In genomic region chr21:37407719-37408455, GRCh38 we compare ENCODE assay signal across 9 cellular contexts. TPM values are rescaled to one million over a fixed set of nuclear protein-coding genes. Genes with fewer than 3 reads are reported as not detected.
A peak's percentile ranks its signal among the peaks of the same experiment; 100 is the strongest.
DNase-seq lines count a peak whose midpoint lies in the region; ATAC-seq and TF ChIP-seq lines count a peak whose summit lies in the region.
"Had no signal": no experiment of that assay in that cellular context is flagged by ENCODE, and none has a peak within 500 bp of the region (broad histone marks: within the 10 kb centered on the region; RNA-seq: fewer than 3 reads in every experiment).

No MANE protein-coding gene starts in this region.

- ATAC-seq in HG03103 (IDR thresholded peaks at IDR 0.05; ENCODE audit: low read depth, unreplicated experiment): peak; percentile 63
- ATAC-seq in effector memory CD8-positive, alpha-beta T cell (replicated peaks): peak; percentile 34
- ATAC-seq in heart right ventricle: no peak

- H3K4me1 Mint-ChIP-seq in effector memory CD8-positive, alpha-beta T cell (ENCODE audit: low read depth in 2 of 2): peaks cover 64 to 78% of the 10 kb centered on the region in 2 donors

- H3K9ac ChIP-seq in subcutaneous abdominal adipose tissue (ENCODE audit: low read length in 5 of 5): no peak overlapping the region

- H3K9me3 Mint-ChIP-seq in effector memory CD8-positive, alpha-beta T cell: no peaks in the 10 kb centered on the region

- intact Hi-C loops in cardiac septum (cut with DNase I) (no loop called here), heart right ventricle (cut with DNase I) (no loop called here)

- H3K4me3 ChIP-seq in cardiac muscle cell: no peak overlapping the region
- no peak overlapping the region for H3K4me3 ChIP-seq in subcutaneous abdominal adipose tissue (ENCODE audit: low read depth in 1 of 5, low read length in 5 of 5)
- no peak overlapping the region for H3K4me3 ChIP-seq in heart right ventricle

- peak overlapping the region; percentile 55 to 83 for H3K27ac Mint-ChIP-seq in effector memory CD8-positive, alpha-beta T cell

- H3K36me3 ChIP-seq in cardiac muscle cell (no peaks in the 10 kb centered on the region), subcutaneous abdominal adipose tissue (ENCODE audit: control insufficient read depth in 5 of 5, insufficient read depth in 5 of 5, low read length in 5 of 5) (no peaks in the 10 kb centered on the region), heart right ventricle (no peaks in the 10 kb centered on the region)

- H3K4me3 Mint-ChIP-seq in effector memory CD8-positive, alpha-beta T cell: peak overlapping the region; percentile 19 to 55

- DNase-seq in cardiac muscle cell (ENCODE audit: low read depth in 1 of 2, low spot score in 1 of 2) (peak in 1 of 2 donors; percentile 38), cardiac septum (ENCODE audit: low spot score) (no peak), NCI-H2107 (lab: John Stamatoyannopoulos, UW) (no peak), NCI-H774 (lab: John Stamatoyannopoulos, UW) (no peak), heart right ventricle (no peak)
- no peak for DNase-seq in effector memory CD8-positive, alpha-beta T cell
- DNase-seq: kidney glomerular epithelial cell had no signal

- peaks cover 23% of the 10 kb centered on the region for H3K36me3 Mint-ChIP-seq in effector memory CD8-positive, alpha-beta T cell (ENCODE audit: insufficient read depth)

- H3K27me3 Mint-ChIP-seq in effector memory CD8-positive, alpha-beta T cell: no peaks in the 10 kb centered on the region

- no peak for TF ChIP-seq CTCF in cardiac muscle cell (IDR thresholded peaks at IDR 0.05; ENCODE audit: low read depth, low read length)
- no peak for TF ChIP-seq CTCF in heart right ventricle (IDR thresholded peaks at IDR 0.05)

- H3K4me1 ChIP-seq in cardiac muscle cell (ENCODE audit: low read depth): peaks cover 36% of the 10 kb centered on the region
- H3K4me1 ChIP-seq in subcutaneous abdominal adipose tissue (ENCODE audit: control insufficient read depth in 5 of 5, insufficient read depth in 5 of 5, low read length in 5 of 5): peaks cover 0 to 35% (median 18%) of the 10 kb centered on the region in 5 donors
- peaks cover 3 to 92% (median 82%) of the 10 kb centered on the region in 9 donors for H3K4me1 ChIP-seq in heart right ventricle

- H3K27ac ChIP-seq in cardiac muscle cell: peak overlapping the region; percentile 62
- H3K27ac ChIP-seq in subcutaneous abdominal adipose tissue (ENCODE audit: low read depth, low read length): peak overlapping the region; percentile 48
- peak overlapping the region in 4 of 10 donors; percentile 2 to 21 (median 10) for H3K27ac ChIP-seq in heart right ventricle

- H3K9me3 ChIP-seq in cardiac muscle cell (ENCODE audit: low read depth) (no peaks in the 10 kb centered on the region), subcutaneous abdominal adipose tissue (ENCODE audit: control insufficient read depth in 5 of 5, low read length in 5 of 5) (no peaks in the 10 kb centered on the region), heart right ventricle (peaks cover 0 to 2% (median 0%) of the 10 kb centered on the region in 11 donors)

- WGBS in heart right ventricle, 2 donors: 38 to 42% methylated on average over 6 of the region's 6 CpGs

- no peaks in the 10 kb centered on the region for H3K27me3 ChIP-seq in cardiac muscle cell
- no peaks in the 10 kb centered on the region for H3K27me3 ChIP-seq in subcutaneous abdominal adipose tissue (ENCODE audit: control insufficient read depth in 5 of 5, insufficient read depth in 4 of 5, low read length in 5 of 5)
- H3K27me3 ChIP-seq in heart right ventricle: no peaks in the 10 kb centered on the region

RNA-seq across cellular contexts. Expression of gene DYRK1A, which starts 41.3 kb away (rescaled TPM):
- total RNA-seq in cardiac muscle cell (57.7 and 61.7 TPM in 2 replicates), cardiac septum (72.9 TPM), heart right ventricle (10 to 100 TPM; 57.6 to 94.2 (median 75.0) TPM)
- polyA plus RNA-seq in cardiac muscle cell (4.2 and 4.5 TPM in 2 replicates), heart right ventricle (10 to 100 TPM; 24.7 to 30.6 TPM)

Comparison
In these comparisons a context has a peak if more than half of its experiments do, and no peak if none do; other contexts are left out.
1. ATAC-seq: peak in HG03103 (single experiment) and effector memory CD8-positive, alpha-beta T cell (single experiment); none in heart right ventricle (0 of 8).